7 cellular contexts compared by ENCODE assay signal in genomic region chr16:30368122-30368791, GRCh38. TPM values are rescaled to one million over a fixed set of nuclear protein-coding genes. Genes with fewer than 3 reads are reported as not detected.
DNase-seq lines count a peak whose midpoint lies in the region; ATAC-seq and TF ChIP-seq lines count a peak whose summit lies in the region.

No MANE protein-coding gene starts in this region.

- H3K27me3 Mint-ChIP-seq in naive B cell, result no peaks in the 10 kb centered on the region

- H3K27ac ChIP-seq in coronary artery, result peak overlapping the region in 1 of 2 donors; percentile 99

- no peak for ATAC-seq in naive B cell (ENCODE audit: low read depth in 2 of 2)
- no peak for ATAC-seq in HG03135 (IDR thresholded peaks at IDR 0.05; ENCODE audit: unreplicated experiment)

- H3K36me3 Mint-ChIP-seq in naive B cell, result peaks cover 3% of the 10 kb centered on the region in 2 donors

- H3K27ac Mint-ChIP-seq in naive B cell, result peak overlapping the region in 5 of 6 donors; percentile 64 to 93 (median 86)

- DNase-seq in GM12865 (ENCODE audit: low read depth), result no peak
- peak; percentile 65 for DNase-seq in NOMO-1 treated with DMSO at 0.1 percent for 48 hours (lab: John Stamatoyannopoulos, UW; ENCODE audit: unreplicated experiment)
- DNase-seq in coronary artery (ENCODE audit: low spot score), result no peak
- no peak for DNase-seq in naive B cell
- no peak for DNase-seq in NCI-H526 treated with DMSO at 0.1 percent for 48 hours (lab: John Stamatoyannopoulos, UW)
- DNase-seq in GOT3 (lab: John Stamatoyannopoulos, UW), result no peak

- TF ChIP-seq CTCF in GM12865 (IDR thresholded peaks at IDR 0.05; ENCODE audit: insufficient read depth, low read depth, low read length, missing control alignments) (no peak), coronary artery (IDR thresholded peaks at IDR 0.05) (no peak)

- peaks cover 40 to 61% (median 61%) of the 10 kb centered on the region in 3 donors for H3K4me1 Mint-ChIP-seq in naive B cell

- peak overlapping the region; percentile 80 to 94 (median 88) for H3K4me3 Mint-ChIP-seq in naive B cell

- H3K9me3 Mint-ChIP-seq in naive B cell, result no peaks in the 10 kb centered on the region

- peak overlapping the region; percentile 92 for H3K4me3 ChIP-seq in GM12865 (ENCODE audit: low read depth, low read length)
- peak overlapping the region; percentile 98 for H3K4me3 ChIP-seq in coronary artery

RNA-seq across cellular contexts. Expression of gene TBC1D10B, which starts 2.0 kb away (rescaled TPM):
- polyA plus RNA-seq in naive B cell (ENCODE audit: low read depth in 6 of 6), result 10 to 100 TPM in 3 of 6 donors, 1 to 10 TPM in 3; 6.2 to 16.9 (median 9.7) TPM

RNA-seq across cellular contexts. Expression of gene MYL11, which starts 6.3 kb away (rescaled TPM):
- not detected for polyA plus RNA-seq in naive B cell (ENCODE audit: low read depth in 6 of 6)

RNA-seq across cellular contexts. Expression of gene CD2BP2, which starts 13.1 kb away (rescaled TPM):
- 10 to 100 TPM; 24.2 to 36.1 (median 29.7) TPM for polyA plus RNA-seq in naive B cell (ENCODE audit: low read depth in 6 of 6)

RNA-seq across cellular contexts. Expression of gene SEPTIN1, which starts 14.1 kb away (rescaled TPM):
- polyA plus RNA-seq in naive B cell (ENCODE audit: low read depth in 6 of 6), result 100 to 1,000 TPM; 102 to 145 (median 112) TPM

RNA-seq across cellular contexts. Expression of gene ZNF48, which starts 27.0 kb away (rescaled TPM):
- 1 to 10 TPM; 3.4 to 9.9 (median 7.0) TPM for polyA plus RNA-seq in naive B cell (ENCODE audit: low read depth in 6 of 6)
